In the genomic region with DNA sequence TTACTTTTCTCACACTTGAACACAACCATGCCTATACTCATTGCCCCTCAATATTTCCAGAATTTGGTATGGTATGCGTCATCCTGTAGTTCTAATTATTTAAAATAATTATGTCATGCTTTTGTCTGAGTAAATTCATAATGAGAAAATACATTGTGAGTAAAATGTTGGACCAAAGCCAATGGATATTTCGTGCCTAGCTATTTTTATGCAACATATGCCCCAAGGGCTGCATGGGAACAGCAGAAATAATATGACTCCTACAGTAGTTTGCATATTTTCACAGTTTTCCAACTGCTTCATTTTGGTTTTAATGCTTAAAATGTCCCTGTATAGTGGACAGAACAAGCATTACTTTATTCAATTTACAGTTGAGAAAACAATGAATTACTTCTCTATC, we compare ENCODE assay signal across 15 cellular contexts.
DNase-seq lines count a peak whose midpoint lies in the region; ATAC-seq and TF ChIP-seq lines count a peak whose summit lies in the region.
"Had no signal": no experiment of that assay in that cellular context is flagged by ENCODE, and none has a peak within 500 bp of the region (broad histone marks: within the 10 kb centered on the region; RNA-seq: fewer than 3 reads in every experiment).

No MANE protein-coding gene starts in this region.

- H3K4me1 ChIP-seq in adipocyte (ENCODE audit: control insufficient read depth, insufficient read depth, low read length): no peaks in the 10 kb centered on the region
- H3K4me1 ChIP-seq in foreskin keratinocyte: no peaks in the 10 kb centered on the region
- H3K4me1 ChIP-seq: SJSA1 had no signal

- peak; percentile 72 for ATAC-seq in foreskin keratinocyte
- ATAC-seq in GM21529 (IDR thresholded peaks at IDR 0.05; ENCODE audit: unreplicated experiment): no peak
- no peak for ATAC-seq in CD4-positive, alpha-beta T cell (ENCODE audit: poor library complexity)

- H3K36me3 Mint-ChIP-seq in CD4-positive, alpha-beta T cell (ENCODE audit: low read depth): no peaks in the 10 kb centered on the region

- H3K27me3 ChIP-seq in adipocyte (replicated peaks; ENCODE audit: control insufficient read depth, insufficient read depth, low read length): no peaks in the 10 kb centered on the region
- H3K27me3 ChIP-seq in foreskin keratinocyte: no peaks in the 10 kb centered on the region
- H3K27me3 ChIP-seq in CD4-positive, alpha-beta T cell (ENCODE audit: control insufficient read depth, insufficient read depth, low read length): no peaks in the 10 kb centered on the region
- H3K27me3 ChIP-seq: SJSA1 had no signal

- POLR2A ChIA-PET in CD4-positive, alpha-beta T cell (lab: Charles Lee): no interaction called here

- no peak overlapping the region for H3K4me3 Mint-ChIP-seq in CD4-positive, alpha-beta T cell

- intact Hi-C loops in CD4-positive, alpha-beta T cell (cut with DNase I, micrococcal nuclease): no loop called here

- H3K27me3 Mint-ChIP-seq in CD4-positive, alpha-beta T cell: no peaks in the 10 kb centered on the region

- no peaks in the 10 kb centered on the region for H3K36me3 ChIP-seq in adipocyte (ENCODE audit: control insufficient read depth, insufficient read depth, low read length, severe bottlenecking)
- H3K36me3 ChIP-seq: SJSA1 had no signal

- no peak for TF ChIP-seq CTCF in foreskin keratinocyte (conservative IDR thresholded peaks at IDR 0.05)
- no peak for TF ChIP-seq CTCF in CD4-positive, alpha-beta T cell (IDR thresholded peaks at IDR 0.05)

- no peak overlapping the region for H3K4me3 ChIP-seq in adipocyte (ENCODE audit: low read length)
- H3K4me3 ChIP-seq: PC-9, SJSA1 had no signal

- peak; percentile 13 for DNase-seq in NCI-H1694 (lab: John Stamatoyannopoulos, UW)
- DNase-seq in adipocyte (ENCODE audit: low read depth): peak; percentile 80
- DNase-seq in foreskin keratinocyte: peak; percentile 41 to 75
- peak; percentile 13 for DNase-seq in superior temporal gyrus (ENCODE audit: extremely low spot score)
- no peak for DNase-seq in activated naive CD4-positive, alpha-beta T cell treated with anti-CD3 and anti-CD28 coated beads, Interleukin-2, amount 50 U/mL, for 16 hours
- no peak for DNase-seq in CD4-positive, alpha-beta T cell
- DNase-seq: MV-4-11, NCI-H1417 treated with DMSO at 0.1 percent for 48 hours, NCI-H2029 treated with DMSO at 0.1 percent for 48 hours, NCI-H2171 treated with DMSO at 0.1 percent for 48 hours, NCI-H82, PC-9 had no signal

- no peak overlapping the region for H3K27ac ChIP-seq in foreskin keratinocyte
- no peak overlapping the region for H3K27ac ChIP-seq in CD4-positive, alpha-beta T cell (ENCODE audit: low read depth, low read length)
- H3K27ac ChIP-seq: C4-2B, PC-9, SJSA1 had no signal

- H3K9me3 Mint-ChIP-seq in CD4-positive, alpha-beta T cell: peaks cover 14% of the 10 kb centered on the region

- no peak overlapping the region for H3K27ac Mint-ChIP-seq in CD4-positive, alpha-beta T cell

- no peaks in the 10 kb centered on the region for H3K4me1 Mint-ChIP-seq in CD4-positive, alpha-beta T cell (ENCODE audit: low read depth)

- H3K9me3 ChIP-seq in adipocyte (ENCODE audit: control insufficient read depth, low read length): peaks cover 3% of the 10 kb centered on the region
- H3K9me3 ChIP-seq in CD4-positive, alpha-beta T cell (ENCODE audit: control insufficient read depth, low read length): no peaks in the 10 kb centered on the region
- H3K9me3 ChIP-seq: SJSA1 had no signal

- no peak overlapping the region for H3K9ac ChIP-seq in adipocyte (ENCODE audit: low read length)

- CTCF ChIA-PET in CD4-positive, alpha-beta T cell (lab: Charles Lee): no interaction called here

Comparison
In these comparisons a context has a peak if more than half of its experiments do, and no peak if none do; other contexts are left out.
1. DNase-seq: peak in NCI-H1694 (single experiment), adipocyte (single experiment), foreskin keratinocyte (2 of 2) and superior temporal gyrus (single experiment); none in activated naive CD4-positive, alpha-beta T cell treated with anti-CD3 and anti-CD28 coated beads, Interleukin-2, amount 50 U/mL, for 16 hours (single experiment) and CD4-positive, alpha-beta T cell (0 of 10).